ENCODE assay signal across 8 cellular contexts in the genomic region with DNA sequence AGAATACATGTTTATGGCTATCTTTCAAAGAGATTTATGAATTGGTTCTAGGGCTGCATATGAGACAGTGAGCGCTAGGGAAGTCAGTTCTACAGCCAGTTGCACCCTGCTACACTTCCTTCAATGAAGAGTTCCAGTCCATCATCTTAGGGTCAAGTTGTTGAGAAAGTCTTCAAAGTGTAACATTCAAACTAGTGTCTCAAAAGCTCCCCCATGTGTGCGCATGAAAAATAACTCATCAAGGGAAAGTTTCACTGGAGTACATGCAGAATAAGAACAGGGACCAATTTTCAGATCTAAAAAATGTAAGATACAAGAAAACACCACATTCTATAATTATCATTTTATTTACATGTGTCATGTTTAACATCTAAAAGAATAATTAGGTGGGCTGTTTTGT.
DNase-seq lines count a peak whose midpoint lies in the region; ATAC-seq and TF ChIP-seq lines count a peak whose summit lies in the region.

No MANE protein-coding gene starts in this region.

- CTCF ChIA-PET in RWPE1 (lab: Yijun Ruan, JAX) = interaction anchor here (0.6 to 0.8 kb wide), 3 partner anchors 88 to 1181 kb away, joined by 3 to 5 read pairs (median 3); no protein-coding TSS in a partner anchor

- H3K36me3 ChIP-seq in H7 (replicated peaks; ENCODE audit: control insufficient read depth, insufficient read depth, low read length) = no peaks in the 10 kb centered on the region

- H3K27me3 ChIP-seq in H7 (ENCODE audit: control insufficient read depth, insufficient read depth, low read length) = no peaks in the 10 kb centered on the region

- no peak overlapping the region for H3K27ac ChIP-seq in RWPE1

- no peak for ATAC-seq in GM18858 (IDR thresholded peaks at IDR 0.05; ENCODE audit: unreplicated experiment)

- H3K4me3 ChIP-seq in H7 (ENCODE audit: insufficient read depth, low read depth, low read length) = no peak overlapping the region

- TF ChIP-seq CTCF in RWPE1 (conservative IDR thresholded peaks at IDR 0.05; ENCODE audit: low read depth) = peak; percentile 37

- POLR2A ChIA-PET in RWPE1 (lab: Yijun Ruan, JAX; ENCODE audit: low non-redundant PET) = no interaction called here

- peak; percentile 61 for DNase-seq in DMS 273 (lab: John Stamatoyannopoulos, UW; ENCODE audit: unreplicated experiment)
- peak; percentile 65 for DNase-seq in HCEC 1CT
- peak; percentile 53 for DNase-seq in RWPE1 (ENCODE audit: low spot score)
- DNase-seq in glomerular visceral epithelial cell (ENCODE audit: extremely low spot score) = peak; percentile 24
- DNase-seq in SK-N-DZ (ENCODE audit: low spot score) = no peak
- no peak for DNase-seq in T-helper 1 cell
- no peak for DNase-seq in H7

Comparison
In these comparisons a context has a peak if more than half of its experiments do, and no peak if none do; other contexts are left out.
1. DNase-seq: peak in DMS 273 (single experiment), HCEC 1CT (single experiment), RWPE1 (single experiment) and glomerular visceral epithelial cell (single experiment); none in SK-N-DZ (single experiment), T-helper 1 cell (0 of 5) and H7 (single experiment).